ENCODE assay signal across 1 cellular context in the genomic region with DNA sequence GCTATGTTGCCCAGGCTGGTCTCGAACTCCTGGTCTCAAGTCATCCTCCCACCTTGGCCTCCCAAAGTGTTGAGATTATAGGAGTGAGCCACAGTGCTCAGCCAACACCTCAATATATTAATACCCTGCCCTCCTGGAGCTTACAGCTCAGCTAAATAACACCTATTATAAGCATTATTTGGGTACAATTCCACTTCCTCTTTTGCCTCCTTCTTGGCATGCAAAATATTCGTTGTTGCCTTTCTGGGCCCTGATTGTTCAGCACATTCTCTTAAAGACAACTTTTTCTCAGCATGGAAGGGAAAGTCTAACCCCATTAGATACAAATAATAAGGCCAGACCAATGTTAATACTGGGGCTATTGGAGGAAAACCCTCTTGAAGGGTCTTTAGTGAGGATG.
TF ChIP-seq lines count a peak whose summit lies in the region.

No MANE protein-coding gene starts in this region.

TF ChIP-seq in GM12878, 131 proteins besides CTCF, POLR2A, EP300 and RAD21 (continued from another document and continues in another):
- TF ChIP-seq REST (IDR thresholded peaks at IDR 0.05; ENCODE audit: low read depth, low read length) (no peak), SMAD1 (IDR thresholded peaks at IDR 0.05; ENCODE audit: low read depth, partially characterized antibody) (no peak), ZBTB4 (CRISPR knock-in tag; IDR thresholded peaks at IDR 0.05) (no peak), BCL11A (IDR thresholded peaks at IDR 0.05; ENCODE audit: low read depth, low read length) (no peak), MYC (IDR thresholded peaks at IDR 0.05; ENCODE audit: insufficient read depth, insufficient read length, insufficient replicate concordance, low read length, severe bottlenecking) (no peak), SRF (IDR thresholded peaks at IDR 0.05; ENCODE audit: low read depth in 2 of 2, low read length in 2 of 2) (no peak), MEF2B (IDR thresholded peaks at IDR 0.05; ENCODE audit: partially characterized antibody, poor library complexity, severe bottlenecking) (peak; percentile 34), FOXM1 (IDR thresholded peaks at IDR 0.05; ENCODE audit: low read depth, low read length) (no peak), SIN3A (IDR thresholded peaks at IDR 0.05; ENCODE audit: low read depth, low read length) (no peak), HDGF (IDR thresholded peaks at IDR 0.05) (no peak), NR2C1 (IDR thresholded peaks at IDR 0.05) (no peak), EGR1 (IDR thresholded peaks at IDR 0.05; ENCODE audit: borderline replicate concordance in 1 of 2, low read depth in 2 of 2, low read length in 2 of 2) (no peak), SUPT20H (IDR thresholded peaks at IDR 0.05; ENCODE audit: borderline replicate concordance, control insufficient read depth, low read depth, low read length) (no peak), BMI1 (IDR thresholded peaks at IDR 0.05; ENCODE audit: borderline replicate concordance) (no peak), RB1 (IDR thresholded peaks at IDR 0.05; ENCODE audit: borderline replicate concordance) (no peak), YBX1 (IDR thresholded peaks at IDR 0.05) (no peak), EZH2 (IDR thresholded peaks at IDR 0.05; ENCODE audit: borderline replicate concordance, control insufficient read depth, low read depth, low read length) (no peak), SPI1 (IDR thresholded peaks at IDR 0.05; ENCODE audit: borderline replicate concordance, insufficient read depth, low read depth, low read length) (peak; percentile 98), RCOR1 (conservative IDR thresholded peaks at IDR 0.05; ENCODE audit: low read depth, low read length) (no peak), PAX5 (IDR thresholded peaks at IDR 0.05; ENCODE audit: borderline replicate concordance, low read depth, low read length) (no peak), SREBF1 (IDR thresholded peaks at IDR 0.05; ENCODE audit: low read length) (no peak), ZSCAN29 (IDR thresholded peaks at IDR 0.05) (no peak), ZNF24 (IDR thresholded peaks at IDR 0.05) (no peak), ESRRA (IDR thresholded peaks at IDR 0.05; ENCODE audit: low read length) (no peak), POLR2AphosphoS5 (IDR thresholded peaks at IDR 0.05; ENCODE audit: low read length) (no peak), RFX5 (IDR thresholded peaks at IDR 0.05; ENCODE audit: low read depth, low read length) (no peak), MTA2 (IDR thresholded peaks at IDR 0.05; ENCODE audit: low read depth) (0 out of 2 replicates have a peak, but pooled peaks have one; percentile 28), MYB (IDR thresholded peaks at IDR 0.05; ENCODE audit: borderline replicate concordance, low read depth, low read length) (no peak), ZZZ3 (IDR thresholded peaks at IDR 0.05; ENCODE audit: control insufficient read depth, insufficient read length, low read depth) (no peak), RAD51 (IDR thresholded peaks at IDR 0.05) (no peak), CEBPB (IDR thresholded peaks at IDR 0.05; ENCODE audit: borderline replicate concordance in 1 of 2, low read depth in 2 of 2, low read length in 2 of 2) (no peak), GATAD2B (conservative IDR thresholded peaks at IDR 0.05; ENCODE audit: low read depth) (0 out of 2 replicates have a peak, but pooled peaks have one; percentile 30), SIX5 (IDR thresholded peaks at IDR 0.05; ENCODE audit: low read depth, low read length, severe bottlenecking) (no peak)
- TF ChIP-seq, protein P1, sequence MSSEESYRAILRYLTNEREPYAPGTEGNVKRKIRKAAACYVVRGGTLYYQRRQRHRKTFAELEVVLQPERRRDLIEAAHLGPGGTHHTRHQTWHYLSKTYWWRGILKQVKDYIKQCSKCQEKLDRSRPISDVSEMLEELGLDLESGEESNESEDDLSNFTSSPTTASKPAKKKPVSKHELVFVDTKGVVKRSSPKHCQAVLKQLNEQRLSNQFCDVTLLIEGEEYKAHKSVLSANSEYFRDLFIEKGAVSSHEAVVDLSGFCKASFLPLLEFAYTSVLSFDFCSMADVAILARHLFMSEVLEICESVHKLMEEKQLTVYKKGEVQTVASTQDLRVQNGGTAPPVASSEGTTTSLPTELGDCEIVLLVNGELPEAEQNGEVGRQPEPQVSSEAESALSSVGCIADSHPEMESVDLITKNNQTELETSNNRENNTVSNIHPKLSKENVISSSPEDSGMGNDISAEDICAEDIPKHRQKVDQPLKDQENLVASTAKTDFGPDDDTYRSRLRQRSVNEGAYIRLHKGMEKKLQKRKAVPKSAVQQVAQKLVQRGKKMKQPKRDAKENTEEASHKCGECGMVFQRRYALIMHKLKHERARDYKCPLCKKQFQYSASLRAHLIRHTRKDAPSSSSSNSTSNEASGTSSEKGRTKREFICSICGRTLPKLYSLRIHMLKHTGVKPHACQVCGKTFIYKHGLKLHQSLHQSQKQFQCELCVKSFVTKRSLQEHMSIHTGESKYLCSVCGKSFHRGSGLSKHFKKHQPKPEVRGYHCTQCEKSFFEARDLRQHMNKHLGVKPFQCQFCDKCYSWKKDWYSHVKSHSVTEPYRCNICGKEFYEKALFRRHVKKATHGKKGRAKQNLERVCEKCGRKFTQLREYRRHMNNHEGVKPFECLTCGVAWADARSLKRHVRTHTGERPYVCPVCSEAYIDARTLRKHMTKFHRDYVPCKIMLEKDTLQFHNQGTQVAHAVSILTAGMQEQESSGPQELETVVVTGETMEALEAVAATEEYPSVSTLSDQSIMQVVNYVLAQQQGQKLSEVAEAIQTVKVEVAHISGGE (CRISPR knock-in tag; IDR thresholded peaks at IDR 0.05) = no peak
- TF ChIP-seq, protein P2, sequence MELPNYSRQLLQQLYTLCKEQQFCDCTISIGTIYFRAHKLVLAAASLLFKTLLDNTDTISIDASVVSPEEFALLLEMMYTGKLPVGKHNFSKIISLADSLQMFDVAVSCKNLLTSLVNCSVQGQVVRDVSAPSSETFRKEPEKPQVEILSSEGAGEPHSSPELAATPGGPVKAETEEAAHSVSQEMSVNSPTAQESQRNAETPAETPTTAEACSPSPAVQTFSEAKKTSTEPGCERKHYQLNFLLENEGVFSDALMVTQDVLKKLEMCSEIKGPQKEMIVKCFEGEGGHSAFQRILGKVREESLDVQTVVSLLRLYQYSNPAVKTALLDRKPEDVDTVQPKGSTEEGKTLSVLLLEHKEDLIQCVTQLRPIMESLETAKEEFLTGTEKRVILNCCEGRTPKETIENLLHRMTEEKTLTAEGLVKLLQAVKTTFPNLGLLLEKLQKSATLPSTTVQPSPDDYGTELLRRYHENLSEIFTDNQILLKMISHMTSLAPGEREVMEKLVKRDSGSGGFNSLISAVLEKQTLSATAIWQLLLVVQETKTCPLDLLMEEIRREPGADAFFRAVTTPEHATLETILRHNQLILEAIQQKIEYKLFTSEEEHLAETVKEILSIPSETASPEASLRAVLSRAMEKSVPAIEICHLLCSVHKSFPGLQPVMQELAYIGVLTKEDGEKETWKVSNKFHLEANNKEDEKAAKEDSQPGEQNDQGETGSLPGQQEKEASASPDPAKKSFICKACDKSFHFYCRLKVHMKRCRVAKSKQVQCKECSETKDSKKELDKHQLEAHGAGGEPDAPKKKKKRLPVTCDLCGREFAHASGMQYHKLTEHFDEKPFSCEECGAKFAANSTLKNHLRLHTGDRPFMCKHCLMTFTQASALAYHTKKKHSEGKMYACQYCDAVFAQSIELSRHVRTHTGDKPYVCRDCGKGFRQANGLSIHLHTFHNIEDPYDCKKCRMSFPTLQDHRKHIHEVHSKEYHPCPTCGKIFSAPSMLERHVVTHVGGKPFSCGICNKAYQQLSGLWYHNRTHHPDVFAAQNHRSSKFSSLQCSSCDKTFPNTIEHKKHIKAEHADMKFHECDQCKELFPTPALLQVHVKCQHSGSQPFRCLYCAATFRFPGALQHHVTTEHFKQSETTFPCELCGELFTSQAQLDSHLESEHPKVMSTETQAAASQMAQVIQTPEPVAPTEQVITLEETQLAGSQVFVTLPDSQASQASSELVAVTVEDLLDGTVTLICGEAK (IDR thresholded peaks at IDR 0.05; ENCODE audit: borderline replicate concordance) = no peak
- TF ChIP-seq, protein P3, sequence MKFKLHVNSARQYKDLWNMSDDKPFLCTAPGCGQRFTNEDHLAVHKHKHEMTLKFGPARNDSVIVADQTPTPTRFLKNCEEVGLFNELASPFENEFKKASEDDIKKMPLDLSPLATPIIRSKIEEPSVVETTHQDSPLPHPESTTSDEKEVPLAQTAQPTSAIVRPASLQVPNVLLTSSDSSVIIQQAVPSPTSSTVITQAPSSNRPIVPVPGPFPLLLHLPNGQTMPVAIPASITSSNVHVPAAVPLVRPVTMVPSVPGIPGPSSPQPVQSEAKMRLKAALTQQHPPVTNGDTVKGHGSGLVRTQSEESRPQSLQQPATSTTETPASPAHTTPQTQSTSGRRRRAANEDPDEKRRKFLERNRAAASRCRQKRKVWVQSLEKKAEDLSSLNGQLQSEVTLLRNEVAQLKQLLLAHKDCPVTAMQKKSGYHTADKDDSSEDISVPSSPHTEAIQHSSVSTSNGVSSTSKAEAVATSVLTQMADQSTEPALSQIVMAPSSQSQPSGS (IDR thresholded peaks at IDR 0.05; ENCODE audit: low read length) = no peak
- TF ChIP-seq, protein P4, sequence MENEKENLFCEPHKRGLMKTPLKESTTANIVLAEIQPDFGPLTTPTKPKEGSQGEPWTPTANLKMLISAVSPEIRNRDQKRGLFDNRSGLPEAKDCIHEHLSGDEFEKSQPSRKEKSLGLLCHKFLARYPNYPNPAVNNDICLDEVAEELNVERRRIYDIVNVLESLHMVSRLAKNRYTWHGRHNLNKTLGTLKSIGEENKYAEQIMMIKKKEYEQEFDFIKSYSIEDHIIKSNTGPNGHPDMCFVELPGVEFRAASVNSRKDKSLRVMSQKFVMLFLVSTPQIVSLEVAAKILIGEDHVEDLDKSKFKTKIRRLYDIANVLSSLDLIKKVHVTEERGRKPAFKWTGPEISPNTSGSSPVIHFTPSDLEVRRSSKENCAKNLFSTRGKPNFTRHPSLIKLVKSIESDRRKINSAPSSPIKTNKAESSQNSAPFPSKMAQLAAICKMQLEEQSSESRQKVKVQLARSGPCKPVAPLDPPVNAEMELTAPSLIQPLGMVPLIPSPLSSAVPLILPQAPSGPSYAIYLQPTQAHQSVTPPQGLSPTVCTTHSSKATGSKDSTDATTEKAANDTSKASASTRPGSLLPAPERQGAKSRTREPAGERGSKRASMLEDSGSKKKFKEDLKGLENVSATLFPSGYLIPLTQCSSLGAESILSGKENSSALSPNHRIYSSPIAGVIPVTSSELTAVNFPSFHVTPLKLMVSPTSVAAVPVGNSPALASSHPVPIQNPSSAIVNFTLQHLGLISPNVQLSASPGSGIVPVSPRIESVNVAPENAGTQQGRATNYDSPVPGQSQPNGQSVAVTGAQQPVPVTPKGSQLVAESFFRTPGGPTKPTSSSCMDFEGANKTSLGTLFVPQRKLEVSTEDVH (IDR thresholded peaks at IDR 0.05; ENCODE audit: low read depth, partially characterized antibody) = no peak
- TF ChIP-seq, protein P5, sequence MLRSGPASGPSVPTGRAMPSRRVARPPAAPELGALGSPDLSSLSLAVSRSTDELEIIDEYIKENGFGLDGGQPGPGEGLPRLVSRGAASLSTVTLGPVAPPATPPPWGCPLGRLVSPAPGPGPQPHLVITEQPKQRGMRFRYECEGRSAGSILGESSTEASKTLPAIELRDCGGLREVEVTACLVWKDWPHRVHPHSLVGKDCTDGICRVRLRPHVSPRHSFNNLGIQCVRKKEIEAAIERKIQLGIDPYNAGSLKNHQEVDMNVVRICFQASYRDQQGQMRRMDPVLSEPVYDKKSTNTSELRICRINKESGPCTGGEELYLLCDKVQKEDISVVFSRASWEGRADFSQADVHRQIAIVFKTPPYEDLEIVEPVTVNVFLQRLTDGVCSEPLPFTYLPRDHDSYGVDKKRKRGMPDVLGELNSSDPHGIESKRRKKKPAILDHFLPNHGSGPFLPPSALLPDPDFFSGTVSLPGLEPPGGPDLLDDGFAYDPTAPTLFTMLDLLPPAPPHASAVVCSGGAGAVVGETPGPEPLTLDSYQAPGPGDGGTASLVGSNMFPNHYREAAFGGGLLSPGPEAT (IDR thresholded peaks at IDR 0.05; ENCODE audit: low read depth) = peak; percentile 58; the same call in 1 of the 2 replicates
